In the genomic region with DNA sequence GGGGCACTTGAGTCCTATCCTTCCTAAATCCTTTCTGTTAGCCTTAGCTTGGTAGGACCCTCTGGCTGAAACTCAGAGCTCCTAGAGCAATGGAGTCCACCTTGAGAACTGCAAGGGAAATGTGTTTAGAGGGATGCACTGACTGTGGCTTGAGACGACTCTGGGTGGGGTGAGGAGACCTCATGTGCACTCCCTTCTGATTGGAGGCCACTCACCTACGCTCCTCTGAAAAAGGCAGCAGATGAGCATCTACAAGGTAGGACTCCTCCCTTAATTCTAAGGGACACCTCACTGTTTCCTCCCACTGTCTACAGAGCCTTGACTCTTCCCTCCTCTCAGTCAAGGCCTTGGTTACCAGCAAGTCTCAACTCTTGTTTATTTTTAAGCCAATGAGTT, we compare ENCODE assay signal across 9 cellular contexts. TPM values are rescaled to one million over a fixed set of nuclear protein-coding genes. Genes with fewer than 3 reads are reported as not detected.
DNase-seq lines count a peak whose midpoint lies in the region; ATAC-seq and TF ChIP-seq lines count a peak whose summit lies in the region.
"Had no signal": no experiment of that assay in that cellular context is flagged by ENCODE, and none has a peak within 500 bp of the region (broad histone marks: within the 10 kb centered on the region; RNA-seq: fewer than 3 reads in every experiment).

No MANE protein-coding gene starts in this region.

- H3K27me3 ChIP-seq in CD4-positive, alpha-beta memory T cell (ENCODE audit: insufficient read depth, low read length), result no peaks in the 10 kb centered on the region
- H3K27me3 ChIP-seq in PC-9 (ENCODE audit: insufficient read depth, low read depth), result no peaks in the 10 kb centered on the region

- ATAC-seq in effector memory CD8-positive, alpha-beta T cell (replicated peaks), result no peak
- no peak for ATAC-seq in Right ventricle myocardium superior (ENCODE audit: poor library complexity)
- ATAC-seq in GM21737 (IDR thresholded peaks at IDR 0.05; ENCODE audit: unreplicated experiment), result no peak

- TF ChIP-seq CTCF in PC-9 (conservative IDR thresholded peaks at IDR 0.05) (no peak), osteocyte (IDR thresholded peaks at IDR 0.05) (no peak)

- no peaks in the 10 kb centered on the region for H4K20me1 ChIP-seq in PC-9 (ENCODE audit: insufficient read depth)

- peaks cover 31% of the 10 kb centered on the region for H3F3A ChIP-seq in PC-9 (ENCODE audit: insufficient read depth, low read depth)

- peaks cover 0 to 4% of the 10 kb centered on the region in 2 donors for H3K36me3 Mint-ChIP-seq in CD4-positive, alpha-beta memory T cell
- peaks cover 34% of the 10 kb centered on the region for H3K36me3 Mint-ChIP-seq in effector memory CD8-positive, alpha-beta T cell (ENCODE audit: insufficient read depth)
- no peaks in the 10 kb centered on the region for H3K36me3 Mint-ChIP-seq in osteocyte (ENCODE audit: unreplicated experiment)

- no peaks in the 10 kb centered on the region for H3K9me3 Mint-ChIP-seq in CD4-positive, alpha-beta memory T cell
- no peaks in the 10 kb centered on the region for H3K9me3 Mint-ChIP-seq in effector memory CD8-positive, alpha-beta T cell
- H3K9me3 Mint-ChIP-seq in osteocyte (ENCODE audit: unreplicated experiment), result no peaks in the 10 kb centered on the region

- CTCF ChIA-PET in CD4-positive, alpha-beta memory T cell (lab: Charles Lee; ENCODE audit: partially characterized antibody), result interaction anchor here (0.6 to 1.4 kb wide), 3 partner anchors 12 to 177 kb away, joined by 3 to 5 read pairs (median 3); a partner anchor contains a TSS
- CTCF ChIA-PET in PC-9 (lab: Charles Lee), result no interaction called here

- H3K36me3 ChIP-seq in CD4-positive, alpha-beta memory T cell (ENCODE audit: insufficient read depth, low read length), result no peaks in the 10 kb centered on the region
- H3K36me3 ChIP-seq in PC-9 (ENCODE audit: low read depth), result no peaks in the 10 kb centered on the region

- H3K4me1 ChIP-seq in CD4-positive, alpha-beta memory T cell (ENCODE audit: insufficient read depth, low read length), result peaks cover 56% of the 10 kb centered on the region
- H3K4me1 ChIP-seq in PC-9 (replicated peaks; ENCODE audit: insufficient read depth), result peaks cover 30% of the 10 kb centered on the region

- intact Hi-C loops in CD4-positive, alpha-beta memory T cell (cut with micrococcal nuclease), result no loop called here
- intact Hi-C loops in PC-9 (cut with micrococcal nuclease; ENCODE audit: unreplicated experiment) (no loop called here), Right ventricle myocardium superior (cut with DNase I) (loop anchor here (5.0 kb wide), 1 partner anchor 36 kb away; no protein-coding TSS in a partner anchor)

- H3K4me3 ChIP-seq in CD4-positive, alpha-beta memory T cell (ENCODE audit: low read length in 2 of 2), result peak overlapping the region; percentile 36 to 79
- no peak overlapping the region for H3K4me3 ChIP-seq in PC-9

- no peak overlapping the region for H2AFZ ChIP-seq in PC-9

- peaks cover 24 to 77% (median 54%) of the 10 kb centered on the region in 4 donors for H3K4me1 Mint-ChIP-seq in CD4-positive, alpha-beta memory T cell
- H3K4me1 Mint-ChIP-seq in effector memory CD8-positive, alpha-beta T cell (ENCODE audit: low read depth in 2 of 2), result peaks cover 38 to 44% of the 10 kb centered on the region in 2 donors
- H3K4me1 Mint-ChIP-seq in osteocyte (ENCODE audit: unreplicated experiment), result peaks cover 52% of the 10 kb centered on the region

- peak overlapping the region; percentile 98; the same call in 1 of the 2 replicates for H3K4me2 ChIP-seq in PC-9

- no peak for DNase-seq in CD4-positive, alpha-beta memory T cell
- no peak for DNase-seq in PC-9
- no peak for DNase-seq in effector memory CD8-positive, alpha-beta T cell
- no peak for DNase-seq in osteocyte (ENCODE audit: extremely low spot score, unreplicated experiment)
- DNase-seq in NCI-H2196 (lab: John Stamatoyannopoulos, UW; ENCODE audit: unreplicated experiment), result no peak
- DNase-seq in Right ventricle myocardium superior, result no peak
- no peak for DNase-seq in GM19238 (ENCODE audit: insufficient read length, low spot score)
- DNase-seq: activated effector memory CD4-positive, alpha-beta T cell treated with Interleukin-2 at 50 U/mL for 16 hours had no signal

- peak overlapping the region; percentile 83 to 97 (median 93) for H3K27ac Mint-ChIP-seq in CD4-positive, alpha-beta memory T cell
- peak overlapping the region; percentile 82 to 97 for H3K27ac Mint-ChIP-seq in effector memory CD8-positive, alpha-beta T cell
- peak overlapping the region; percentile 54 for H3K27ac Mint-ChIP-seq in osteocyte (ENCODE audit: unreplicated experiment)

- no peaks in the 10 kb centered on the region for H3K27me3 Mint-ChIP-seq in CD4-positive, alpha-beta memory T cell
- no peaks in the 10 kb centered on the region for H3K27me3 Mint-ChIP-seq in effector memory CD8-positive, alpha-beta T cell
- no peaks in the 10 kb centered on the region for H3K27me3 Mint-ChIP-seq in osteocyte (ENCODE audit: unreplicated experiment)

- POLR2A ChIA-PET in CD4-positive, alpha-beta memory T cell (lab: Charles Lee; ENCODE audit: partially characterized antibody), result interaction anchor here (0.6 to 7.2 kb wide), 10 partner anchors 8 to 424 kb away, joined by 3 to 75 read pairs (median 40); a partner anchor contains a TSS
- POLR2A ChIA-PET in PC-9 (lab: Charles Lee; ENCODE audit: unreplicated experiment), result interaction anchor here (0.6 to 0.7 kb wide), 2 partner anchors 126 to 145 kb away, joined by 4 to 37 read pairs; no protein-coding TSS in a partner anchor

- peaks cover 18% of the 10 kb centered on the region for H3K79me2 ChIP-seq in PC-9 (ENCODE audit: low read depth)

- H3K27ac ChIP-seq in CD4-positive, alpha-beta memory T cell (ENCODE audit: low read depth, low read length), result no peak overlapping the region
- no peak overlapping the region for H3K27ac ChIP-seq in PC-9

- no peaks in the 10 kb centered on the region for H3K9me3 ChIP-seq in CD4-positive, alpha-beta memory T cell (ENCODE audit: control insufficient read depth in 1 of 2, low read length in 2 of 2)
- H3K9me3 ChIP-seq in PC-9 (ENCODE audit: insufficient read depth, low read depth), result no peaks in the 10 kb centered on the region

- no TSS peak for BruUV-seq in PC-9 (replicated peaks; lab: Mats Ljungman, UMichigan)

- H3K9me2 ChIP-seq in PC-9 (ENCODE audit: insufficient read depth), result no peaks in the 10 kb centered on the region

- H3K4me3 Mint-ChIP-seq in CD4-positive, alpha-beta memory T cell, result peak overlapping the region; percentile 82 to 93 (median 92)
- H3K4me3 Mint-ChIP-seq in effector memory CD8-positive, alpha-beta T cell, result peak overlapping the region; percentile 90 to 95
- H3K4me3 Mint-ChIP-seq in osteocyte (ENCODE audit: unreplicated experiment), result peak overlapping the region; percentile 78

RNA-seq across cellular contexts. Expression of a gene that starts 1.0 kb away (rescaled TPM):
- total RNA-seq in CD4-positive, alpha-beta memory T cell, result 10 to 100 TPM; 25.0 to 28.2 TPM
- polyA plus RNA-seq in CD4-positive, alpha-beta memory T cell, result 1 to 10 TPM; 3.1 to 8.5 TPM
- 14.7 and 18.3 TPM in 2 replicates for total RNA-seq in PC-9 (2021)
- total RNA-seq in osteocyte, result 47.7 and 51.8 TPM in 2 replicates
- 5.5 TPM for total RNA-seq in Right ventricle myocardium superior

RNA-seq across cellular contexts. Expression of a gene that starts 2.9 kb away (rescaled TPM):
- total RNA-seq in CD4-positive, alpha-beta memory T cell, result 10 to 100 TPM; 26.9 to 37.0 TPM
- 10 to 100 TPM; 24.5 to 33.1 TPM for polyA plus RNA-seq in CD4-positive, alpha-beta memory T cell
- total RNA-seq in PC-9 (2021), result 47.8 and 53.3 TPM in 2 replicates
- 33.9 and 38.8 TPM in 2 replicates for total RNA-seq in osteocyte
- 10.8 TPM for total RNA-seq in Right ventricle myocardium superior

RNA-seq across cellular contexts. Expression of a gene that starts 9.1 kb away (rescaled TPM):
- total RNA-seq in CD4-positive, alpha-beta memory T cell, result not detected
- polyA plus RNA-seq in CD4-positive, alpha-beta memory T cell, result not detected
- total RNA-seq in PC-9 (2021), result not detected in 2 replicates
- not detected in 2 replicates for total RNA-seq in osteocyte
- total RNA-seq in Right ventricle myocardium superior, result not detected

RNA-seq across cellular contexts. Expression of a gene that starts 46.3 kb away (rescaled TPM):
- total RNA-seq in CD4-positive, alpha-beta memory T cell, result 100 to 1,000 TPM; 848 to 858 TPM
- polyA plus RNA-seq in CD4-positive, alpha-beta memory T cell, result 100 to 1,000 TPM in 1 of 2 donors, 10 to 100 TPM in 1; 88.0 to 118 TPM
- total RNA-seq in PC-9 (2021) (668 and 833 TPM in 2 replicates), osteocyte (984 and 1,015 TPM in 2 replicates), Right ventricle myocardium superior (503 TPM)

RNA-seq across cellular contexts. Expression of a gene that starts 56.7 kb away (rescaled TPM):
- total RNA-seq in CD4-positive, alpha-beta memory T cell, result 100 to 1,000 TPM; 242 to 247 TPM
- 100 to 1,000 TPM; 545 to 843 TPM for polyA plus RNA-seq in CD4-positive, alpha-beta memory T cell
- 138 and 203 TPM in 2 replicates for total RNA-seq in PC-9 (2021)
- 102 and 105 TPM in 2 replicates for total RNA-seq in osteocyte
- 46.0 TPM for total RNA-seq in Right ventricle myocardium superior
